8 cellular contexts compared by ENCODE assay signal in the genomic region with DNA sequence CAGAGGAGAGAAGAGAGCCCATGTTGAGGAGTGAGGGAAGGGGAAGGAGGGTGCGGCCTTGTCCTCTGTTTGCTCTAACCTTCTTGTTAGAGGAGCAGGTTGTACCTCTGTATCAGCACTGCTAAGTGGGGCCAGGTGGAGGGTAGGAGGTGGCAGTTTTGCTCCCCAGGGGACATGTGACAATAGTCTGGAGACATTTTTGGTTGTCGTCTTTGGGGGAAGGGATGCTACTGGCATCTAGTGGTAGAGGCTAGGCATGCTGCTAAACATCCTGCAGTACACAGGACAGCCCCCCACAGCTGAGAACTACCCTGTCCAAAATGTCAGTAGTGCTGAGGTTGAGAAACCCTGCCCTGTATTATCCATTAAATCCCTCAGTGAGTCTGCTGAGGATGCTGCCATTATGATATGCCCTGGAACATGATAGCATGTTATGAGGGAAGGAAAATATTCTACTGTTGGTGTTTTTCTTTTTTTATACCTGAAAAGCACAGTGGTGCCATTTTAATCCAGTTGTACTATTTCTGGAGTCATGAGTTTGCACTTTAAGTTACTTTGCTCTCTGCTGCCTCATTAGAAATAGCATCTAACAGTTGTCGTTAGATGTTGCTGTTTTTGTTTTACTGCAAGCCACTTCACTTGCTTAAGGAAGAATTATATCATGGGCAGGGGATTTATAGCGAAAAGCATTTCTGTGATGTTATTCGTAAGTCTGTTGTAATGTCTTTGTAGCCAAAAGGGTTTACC.
DNase-seq lines count a peak whose midpoint lies in the region; ATAC-seq and TF ChIP-seq lines count a peak whose summit lies in the region.

No MANE protein-coding gene starts in this region.

- H3K79me2 ChIP-seq in PC-3 (ENCODE audit: low read length), result no peaks in the 10 kb centered on the region

- CTCF ChIA-PET in PC-3 (lab: Charles Lee), result interaction anchor here (1.2 kb wide), 1 partner anchor 92 kb away, joined by 5 read pairs; a partner anchor contains a TSS

- peaks cover 0 to 13% (median 6%) of the 10 kb centered on the region in 4 donors for H3K4me1 Mint-ChIP-seq in naive thymus-derived CD8-positive, alpha-beta T cell

- H3K9me2 ChIP-seq in PC-3 (replicated peaks; ENCODE audit: low read length), result no peaks in the 10 kb centered on the region

- peak overlapping the region; percentile 75 for H3K4me2 ChIP-seq in PC-3 (ENCODE audit: low read length)

- H3K27me3 Mint-ChIP-seq in naive thymus-derived CD8-positive, alpha-beta T cell, result no peaks in the 10 kb centered on the region

- no peaks in the 10 kb centered on the region for H3F3A ChIP-seq in PC-3 (ENCODE audit: low read length, unreplicated experiment)

- H3K9me3 Mint-ChIP-seq in naive thymus-derived CD8-positive, alpha-beta T cell, result no peaks in the 10 kb centered on the region

- no peaks in the 10 kb centered on the region for H4K20me1 ChIP-seq in PC-3 (ENCODE audit: low read length)

- no peak overlapping the region for H3K4me3 ChIP-seq in AG10803 (ENCODE audit: low read length)
- peak overlapping the region; percentile 46 for H3K4me3 ChIP-seq in PC-3 (ENCODE audit: low read length)
- H3K4me3 ChIP-seq in ectodermal cell (ENCODE audit: insufficient read depth, low read depth, low read length), result no peak overlapping the region
- H3K4me3 ChIP-seq in prostate gland, result no peak overlapping the region

- WGBS in ectodermal cell, 2 experiments, result 73 to 75% methylated on average over 4 to 5 of the region's 5 CpGs
- WGBS in prostate gland, result 78% methylated on average over 5 of the region's 5 CpGs

- H3K9ac ChIP-seq in PC-3 (ENCODE audit: low read length), result peak overlapping the region; percentile 60

- intact Hi-C loops in PC-3 (cut with micrococcal nuclease), result loop anchor here (2.0 to 5.0 kb wide), 3 partner anchors 28 to 162 kb away; a partner anchor contains a TSS
- intact Hi-C loops in prostate gland (cut with DNase I), result no loop called here

- TSS peak; percentile 97 for BruUV-seq in PC-3 (replicated peaks; lab: Mats Ljungman, UMichigan)

- H3K27ac ChIP-seq in PC-3 (ENCODE audit: low read length) (peak overlapping the region; percentile 90), ectodermal cell (ENCODE audit: insufficient read depth, low read depth, low read length, poor library complexity, severe bottlenecking) (peak overlapping the region; percentile 89), prostate gland (no peak overlapping the region)

- TF ChIP-seq CTCF in AG10803 (conservative IDR thresholded peaks at IDR 0.05; ENCODE audit: low read length) (peak; percentile 42), PC-3 (conservative IDR thresholded peaks at IDR 0.05; ENCODE audit: low read depth, low read length) (peak; percentile 67), prostate gland (IDR thresholded peaks at IDR 0.05) (no peak)

- H3K36me3 ChIP-seq in PC-3 (ENCODE audit: low read depth, low read length) (no peaks in the 10 kb centered on the region), ectodermal cell (ENCODE audit: control insufficient read depth, insufficient read depth, low read length) (no peaks in the 10 kb centered on the region), prostate gland (no peaks in the 10 kb centered on the region)

- peak; percentile 28 for ATAC-seq in GM18520 (IDR thresholded peaks at IDR 0.05; ENCODE audit: unreplicated experiment)
- peak; percentile 56 for ATAC-seq in HG02981 (IDR thresholded peaks at IDR 0.05; ENCODE audit: unreplicated experiment)
- peak; percentile 44 for ATAC-seq in PC-3
- ATAC-seq in naive thymus-derived CD8-positive, alpha-beta T cell, result peak; percentile 55 to 65
- no peak for ATAC-seq in left lobe of liver

- H3K9me3 ChIP-seq in PC-3 (ENCODE audit: low read length) (no peaks in the 10 kb centered on the region), ectodermal cell (ENCODE audit: control insufficient read depth, low read length) (no peaks in the 10 kb centered on the region), prostate gland (no peaks in the 10 kb centered on the region)

- H3K4me1 ChIP-seq in PC-3 (ENCODE audit: insufficient read depth, low read length) (peaks cover 29% of the 10 kb centered on the region), ectodermal cell (ENCODE audit: control insufficient read depth, insufficient read depth, low read length) (peaks cover 29% of the 10 kb centered on the region), prostate gland (replicated peaks) (no peaks in the 10 kb centered on the region)

- H3K36me3 Mint-ChIP-seq in naive thymus-derived CD8-positive, alpha-beta T cell, result peaks cover 0 to 17% (median 4%) of the 10 kb centered on the region in 3 donors

- TF ChIP-seq POLR2A in prostate gland (IDR thresholded peaks at IDR 0.05), result no peak

- DNase-seq in AG10803 (ENCODE audit: low read depth) (no peak), PC-3 (peak; percentile 59), prostate gland (ENCODE audit: low spot score) (no peak), left lobe of liver (ENCODE audit: low spot score) (no peak)
- DNase-seq in naive thymus-derived CD8-positive, alpha-beta T cell, result peak in 6 of 10 donors; percentile 2 to 34 (median 14)

- H3K27me3 ChIP-seq in PC-3 (ENCODE audit: low read length), result no peaks in the 10 kb centered on the region
- no peaks in the 10 kb centered on the region for H3K27me3 ChIP-seq in ectodermal cell (ENCODE audit: control insufficient read depth, insufficient read depth, low read length, poor library complexity, severe bottlenecking)
- no peaks in the 10 kb centered on the region for H3K27me3 ChIP-seq in prostate gland (replicated peaks; ENCODE audit: insufficient read depth)

- no peak overlapping the region for H3K4me3 Mint-ChIP-seq in naive thymus-derived CD8-positive, alpha-beta T cell

- H2AFZ ChIP-seq in PC-3 (ENCODE audit: low read length), result no peak overlapping the region

- POLR2A ChIA-PET in PC-3 (lab: Charles Lee; ENCODE audit: unreplicated experiment), result interaction anchor here (1.6 kb wide), 1 partner anchor 91 kb away, joined by 3 read pairs; a partner anchor contains a TSS
- POLR2A ChIA-PET in naive thymus-derived CD8-positive, alpha-beta T cell (lab: Charles Lee), result interaction anchor here (0.7 kb wide), 1 partner anchor 35 kb away, joined by 4 read pairs; no protein-coding TSS in a partner anchor

- no peak overlapping the region for H3K27ac Mint-ChIP-seq in naive thymus-derived CD8-positive, alpha-beta T cell

Comparison
In these comparisons a context has a peak if more than half of its experiments do, and no peak if none do; other contexts are left out.
1. DNase-seq: peak in PC-3 (single experiment) and naive thymus-derived CD8-positive, alpha-beta T cell (6 of 10); none in AG10803 (single experiment), prostate gland (single experiment) and left lobe of liver (single experiment).
2. CTCF ChIP-seq: peak in AG10803 (single experiment) and PC-3 (single experiment); none in prostate gland (0 of 4).
3. H3K27ac ChIP-seq: peak in PC-3 (single experiment) and ectodermal cell (single experiment); none in prostate gland (0 of 2).